ENCODE assay signal across 8 cellular contexts in the genomic region with DNA sequence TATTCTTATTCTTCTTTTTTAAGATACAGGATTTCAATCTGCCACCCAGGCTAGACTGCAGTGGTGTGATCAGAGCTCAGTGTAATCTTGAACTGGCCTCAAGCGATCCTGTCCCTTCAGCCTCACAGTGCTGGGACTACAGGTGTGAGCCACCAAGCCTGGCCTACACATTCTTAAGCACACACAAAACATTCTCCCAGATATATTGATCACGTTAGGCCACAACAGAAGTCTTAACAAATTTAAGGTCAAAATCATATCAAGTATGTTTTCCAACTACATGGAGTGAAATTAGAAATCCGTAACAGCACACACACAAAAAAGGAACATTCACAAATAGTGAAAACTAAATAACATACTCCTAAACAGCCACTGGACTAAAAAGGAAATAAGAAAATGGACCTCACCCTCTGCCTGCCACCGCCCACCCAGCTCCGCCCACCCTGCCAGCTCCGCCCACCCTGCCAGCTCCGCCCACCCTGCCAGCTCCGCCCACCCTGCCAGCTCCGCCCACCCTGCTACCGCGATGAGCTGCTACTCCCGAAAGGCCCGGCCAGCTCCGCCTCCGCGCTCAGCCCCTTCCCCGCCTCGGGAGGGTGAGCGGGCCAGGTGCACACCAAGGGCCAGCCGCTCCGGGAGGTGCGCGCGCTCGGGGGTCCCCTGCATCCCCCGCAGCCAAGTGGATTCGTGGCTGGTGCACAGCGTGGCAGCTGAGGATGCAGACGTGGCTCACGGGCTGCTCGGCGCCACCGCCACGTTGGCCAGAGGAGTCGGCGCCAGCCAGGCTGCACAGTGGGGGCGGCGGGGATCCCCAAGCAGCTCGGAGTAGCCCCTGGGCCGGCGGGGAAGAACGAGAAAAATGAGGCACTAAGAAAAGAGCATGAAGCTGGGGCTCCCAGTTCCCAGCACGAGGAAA. TPM values are rescaled to one million over a fixed set of nuclear protein-coding genes. Genes with fewer than 3 reads are reported as not detected.
DNase-seq lines count a peak whose midpoint lies in the region; ATAC-seq and TF ChIP-seq lines count a peak whose summit lies in the region.

No MANE protein-coding gene starts in this region.

- TF ChIP-seq CTCF in adrenal gland (IDR thresholded peaks at IDR 0.05) (no peak), psoas muscle (IDR thresholded peaks at IDR 0.05) (no peak)

- WGBS in adrenal gland, 4 donors: 6 to 11% (median 8%) methylated on average over 20 to 43 of the region's 43 CpGs
- WGBS in psoas muscle, 3 donors: 7 to 9% (median 8%) methylated on average over 38 to 43 of the region's 43 CpGs

- peaks cover 3 to 13% of the 10 kb centered on the region in 2 experiments for H3K9me3 ChIP-seq in CD4-positive, CD25-positive, alpha-beta regulatory T cell (ENCODE audit: control insufficient read depth in 2 of 2, low read length in 2 of 2)
- H3K9me3 ChIP-seq in adrenal gland (replicated peaks in 1 of 3) (peaks cover 0 to 6% (median 0%) of the 10 kb centered on the region in 3 donors), psoas muscle (peaks cover 14% of the 10 kb centered on the region)

- peak in 1 of 2 donors; percentile 25 for TF ChIP-seq POLR2A in adrenal gland (IDR thresholded peaks at IDR 0.05)

- peak overlapping the region; percentile 55 for H3K27ac ChIP-seq in CD4-positive, CD25-positive, alpha-beta regulatory T cell (ENCODE audit: insufficient read depth, low read length, poor library complexity, severe bottlenecking)
- H3K27ac ChIP-seq in adrenal gland: peak overlapping the region in 1 of 5 donors; percentile 13
- H3K27ac ChIP-seq in psoas muscle: peak overlapping the region; percentile 39

- H3K27me3 ChIP-seq in CD4-positive, CD25-positive, alpha-beta regulatory T cell (ENCODE audit: control insufficient read depth, insufficient read depth, low read length): no peaks in the 10 kb centered on the region
- no peaks in the 10 kb centered on the region for H3K27me3 ChIP-seq in adrenal gland
- H3K27me3 ChIP-seq in psoas muscle (ENCODE audit: insufficient read depth in 3 of 3, low read length in 2 of 3): no peaks in the 10 kb centered on the region

- intact Hi-C loops in adrenal gland (cut with DNase I): no loop called here
- intact Hi-C loops in left cardiac atrium (cut with DNase I): loop anchor here in 1 of 2 donors (10.0 kb wide), 1 partner anchor 105 kb away; a partner anchor contains a TSS
- intact Hi-C loops in psoas muscle (cut with DNase I): no loop called here

- H3K4me3 ChIP-seq in CD4-positive, CD25-positive, alpha-beta regulatory T cell (ENCODE audit: low read depth, low read length): peak overlapping the region; percentile 74
- H3K4me3 ChIP-seq in adrenal gland (peak overlapping the region in 3 of 4 donors; percentile 2 to 70 (median 51)), psoas muscle (peak overlapping the region; percentile 76)

- H3K36me3 ChIP-seq in CD4-positive, CD25-positive, alpha-beta regulatory T cell (ENCODE audit: control insufficient read depth, insufficient read depth, low read length): no peaks in the 10 kb centered on the region
- H3K36me3 ChIP-seq in adrenal gland (replicated peaks in 1 of 2) (no peaks in the 10 kb centered on the region), psoas muscle (ENCODE audit: insufficient read depth in 1 of 2, low read depth in 1 of 2) (no peaks in the 10 kb centered on the region)

- H3K4me1 Mint-ChIP-seq in CD4-positive, CD25-positive, alpha-beta regulatory T cell: peaks cover 16 to 26% (median 20%) of the 10 kb centered on the region in 4 donors

- H3K4me1 ChIP-seq in CD4-positive, CD25-positive, alpha-beta regulatory T cell (ENCODE audit: control insufficient read depth, insufficient read depth, low read length, poor library complexity, severe bottlenecking): peaks cover 17% of the 10 kb centered on the region
- H3K4me1 ChIP-seq in adrenal gland (replicated peaks in 1 of 2) (no peaks in the 10 kb centered on the region), psoas muscle (peaks cover 2% of the 10 kb centered on the region)

- H3K9me3 Mint-ChIP-seq in CD4-positive, CD25-positive, alpha-beta regulatory T cell: peaks cover 0 to 15% (median 7%) of the 10 kb centered on the region in 7 donors

- peaks cover 7% of the 10 kb centered on the region for H3K27me3 Mint-ChIP-seq in CD4-positive, CD25-positive, alpha-beta regulatory T cell

- H3K36me3 Mint-ChIP-seq in CD4-positive, CD25-positive, alpha-beta regulatory T cell: peaks cover 4% of the 10 kb centered on the region

- peak overlapping the region; percentile 87 to 95 (median 88) for H3K27ac Mint-ChIP-seq in CD4-positive, CD25-positive, alpha-beta regulatory T cell

- ATAC-seq in CD4-positive, CD25-positive, alpha-beta regulatory T cell (ENCODE audit: low read depth in 2 of 2): peak; percentile 94 to 97
- ATAC-seq in GM19452 (IDR thresholded peaks at IDR 0.05; ENCODE audit: unreplicated experiment) (peak; percentile 89), HG03571 (IDR thresholded peaks at IDR 0.05; ENCODE audit: unreplicated experiment) (peak; percentile 72), left cardiac atrium (peak; percentile 98 to 99), psoas muscle (peak; percentile 95 to 98 (median 96))

- peak; percentile 78 to 83 (median 81) for DNase-seq in CD4-positive, CD25-positive, alpha-beta regulatory T cell
- peak; percentile 60 for DNase-seq in SW480 (ENCODE audit: low spot score)
- DNase-seq in adrenal gland: peak; percentile 75 to 85 (median 84)
- DNase-seq in left cardiac atrium: peak; percentile 81
- DNase-seq in psoas muscle: peak; percentile 76 to 89
- peak; percentile 85 for DNase-seq in ureter (ENCODE audit: low spot score)

- peak overlapping the region; percentile 82 to 90 (median 88) for H3K4me3 Mint-ChIP-seq in CD4-positive, CD25-positive, alpha-beta regulatory T cell

RNA-seq across cellular contexts. Expression of a gene that starts 41.2 kb away (rescaled TPM):
- total RNA-seq in CD4-positive, CD25-positive, alpha-beta regulatory T cell: 24.6 TPM
- polyA plus RNA-seq in CD4-positive, CD25-positive, alpha-beta regulatory T cell: 10 to 100 TPM; 13.1 to 22.6 (median 15.8) TPM
- total RNA-seq in adrenal gland (10 to 100 TPM in 1 of 8 donors, 1 to 10 TPM in 7; 5.6 to 10.4 (median 7.8) TPM), left cardiac atrium (10 to 100 TPM in 1 of 2 donors, 1 to 10 TPM in 1; 8.6 to 10.2 TPM), psoas muscle (10 to 100 TPM; 18.2 to 29.4 (median 24.4) TPM), ureter (9.4 TPM)
- polyA plus RNA-seq in adrenal gland (10 to 100 TPM in 1 of 3 donors, 1 to 10 TPM in 2; 2.3 to 14.4 (median 5.0) TPM), psoas muscle (10 to 100 TPM in 1 of 3 donors, 1 to 10 TPM in 2; 5.8 to 23.4 (median 8.1) TPM)

RNA-seq across cellular contexts. Expression of a gene that starts 41.6 kb away (rescaled TPM):
- total RNA-seq in CD4-positive, CD25-positive, alpha-beta regulatory T cell: not detected
- not detected for polyA plus RNA-seq in CD4-positive, CD25-positive, alpha-beta regulatory T cell
- total RNA-seq in adrenal gland: 1 to 10 TPM in 2 of 8 donors, under 1 TPM in 6; 0.19 to 1.1 (median 0.81) TPM
- polyA plus RNA-seq in adrenal gland: under 1 TPM; 0.10 to 0.32 (median 0.20) TPM
- 100 to 1,000 TPM; 230 to 333 TPM for total RNA-seq in left cardiac atrium
- 10 to 100 TPM; 13.2 to 41.1 (median 36.6) TPM for total RNA-seq in psoas muscle
- 1 to 10 TPM; 1.4 to 6.8 (median 5.4) TPM for polyA plus RNA-seq in psoas muscle
- total RNA-seq in ureter: 0.44 TPM
